ENCODE assay signal across 8 cellular contexts in genomic region chr5:127959152-127959764, GRCh38.
DNase-seq lines count a peak whose midpoint lies in the region; ATAC-seq, FAIRE-seq and TF ChIP-seq lines count a peak whose summit lies in the region.

No MANE protein-coding gene starts in this region.

- no peaks in the 10 kb centered on the region for H3K9me2 ChIP-seq in OCI-LY7 (ENCODE audit: insufficient read depth, low read length)

- intact Hi-C loops in OCI-LY7 (cut with micrococcal nuclease; ENCODE audit: unreplicated experiment): no loop called here

- POLR2A ChIA-PET in OCI-LY7 (lab: Charles Lee): no interaction called here

- ATAC-seq in DND-41 (ENCODE audit: insufficient read depth, low read depth) (peak; percentile 76), HG03139 (IDR thresholded peaks at IDR 0.05; ENCODE audit: unreplicated experiment) (no peak), HG03045 (IDR thresholded peaks at IDR 0.05; ENCODE audit: unreplicated experiment) (no peak)
- ATAC-seq in activated CD4-positive, CD25-positive, alpha-beta regulatory T cell treated with anti-CD3 and anti-CD28 coated beads, Interleukin-2, amount 50 U/mL, for 24 hours: no peak

- FAIRE-seq in keratinocyte (lab: Jason Lieb, UNC): peak; percentile 75

- no peak overlapping the region for H2AFZ ChIP-seq in DND-41 (ENCODE audit: low read depth, low read length)
- no peak overlapping the region for H2AFZ ChIP-seq in keratinocyte (ENCODE audit: control insufficient read depth, low read length)
- H2AFZ ChIP-seq in OCI-LY7 (ENCODE audit: low read length): no peak overlapping the region

- H3K4me1 ChIP-seq in DND-41 (ENCODE audit: insufficient read depth, low read length): peaks cover 33% of the 10 kb centered on the region
- peaks cover 17% of the 10 kb centered on the region for H3K4me1 ChIP-seq in keratinocyte (ENCODE audit: control insufficient read depth, extremely low read depth, insufficient read depth, low read length)
- peaks cover 13% of the 10 kb centered on the region for H3K4me1 ChIP-seq in OCI-LY7 (ENCODE audit: insufficient read depth, low read length, poor library complexity, severe bottlenecking)

- H3K79me2 ChIP-seq in DND-41 (ENCODE audit: insufficient read depth, low read length): no peaks in the 10 kb centered on the region
- H3K79me2 ChIP-seq in keratinocyte (ENCODE audit: control insufficient read depth, insufficient read depth, low read length): no peaks in the 10 kb centered on the region
- no peaks in the 10 kb centered on the region for H3K79me2 ChIP-seq in OCI-LY7 (ENCODE audit: insufficient read depth, low read depth, low read length)

- H3K36me3 ChIP-seq in DND-41 (ENCODE audit: insufficient read depth, low read length): no peaks in the 10 kb centered on the region
- no peaks in the 10 kb centered on the region for H3K36me3 ChIP-seq in keratinocyte (ENCODE audit: control insufficient read depth in 2 of 2, extremely low read depth in 1 of 2, insufficient read depth in 2 of 2, low read length in 2 of 2)
- no peaks in the 10 kb centered on the region for H3K36me3 ChIP-seq in OCI-LY7 (ENCODE audit: insufficient read depth, low read length)

- H3K27ac ChIP-seq in DND-41 (ENCODE audit: low read length) (peak overlapping the region; percentile 44), keratinocyte (ENCODE audit: control insufficient read depth, insufficient read depth, low read length) (peak overlapping the region; percentile 4), OCI-LY7 (ENCODE audit: low read depth, low read length, poor library complexity, severe bottlenecking) (no peak overlapping the region)

- DNase-seq in DND-41 (peak; percentile 72), NCI-H2107 treated with DMSO at 0.1 percent for 48 hours (lab: John Stamatoyannopoulos, UW; ENCODE audit: unreplicated experiment) (peak; percentile 43), amniotic epithelial cell (ENCODE audit: low read depth) (peak; percentile 75), keratinocyte (ENCODE audit: low read depth, low spot score) (no peak), OCI-LY7 (ENCODE audit: low spot score) (no peak)

- H3K4me3 ChIP-seq in DND-41 (ENCODE audit: low read depth in 1 of 2, low read length in 2 of 2): no peak overlapping the region
- H3K4me3 ChIP-seq in keratinocyte (ENCODE audit: control insufficient read depth in 2 of 3, extremely low read depth in 1 of 3, insufficient read depth in 2 of 3, low read depth in 1 of 3, low read length in 3 of 3): no peak overlapping the region
- no peak overlapping the region for H3K4me3 ChIP-seq in OCI-LY7 (ENCODE audit: low read depth, low read length, poor library complexity, severe bottlenecking)

- H3K9me1 ChIP-seq in keratinocyte (ENCODE audit: control insufficient read depth, extremely low read depth, insufficient read depth, low read length): no peaks in the 10 kb centered on the region

- H3K9ac ChIP-seq in DND-41 (ENCODE audit: low read depth, low read length): peak overlapping the region; percentile 20; the same call in 1 of the 2 replicates
- no peak overlapping the region for H3K9ac ChIP-seq in keratinocyte (ENCODE audit: control insufficient read depth, extremely low read depth, insufficient read depth, low read length)

- BruUV-seq in OCI-LY7 (replicated peaks; lab: Mats Ljungman, UMichigan): no TSS peak

- H4K20me1 ChIP-seq in DND-41 (ENCODE audit: insufficient read depth, low read length) (no peaks in the 10 kb centered on the region), keratinocyte (ENCODE audit: control insufficient read depth, extremely low read depth, insufficient read depth, low read length) (no peaks in the 10 kb centered on the region), OCI-LY7 (ENCODE audit: insufficient read depth, low read length) (no peaks in the 10 kb centered on the region)

- H3K27me3 ChIP-seq in DND-41 (ENCODE audit: insufficient read depth, low read length, poor library complexity) (no peaks in the 10 kb centered on the region), keratinocyte (ENCODE audit: control insufficient read depth, extremely low read depth, insufficient read depth, low read length) (no peaks in the 10 kb centered on the region)

- peak overlapping the region; percentile 43; the same call in 1 of the 2 replicates for H3K4me2 ChIP-seq in DND-41 (ENCODE audit: insufficient read depth, low read length)
- H3K4me2 ChIP-seq in keratinocyte (ENCODE audit: control insufficient read depth, extremely low read depth, insufficient read depth, low read depth, low read length): peak overlapping the region; percentile 52
- H3K4me2 ChIP-seq in OCI-LY7 (ENCODE audit: low read length): no peak overlapping the region

- dilution Hi-C loops in keratinocyte (cut with MboI; ENCODE audit: extremely low pct_ligation_motif_present, low sequenced_read_pairs): no loop called here

- H3K9me3 ChIP-seq in DND-41 (ENCODE audit: insufficient read depth, low read length, severe bottlenecking) (no peaks in the 10 kb centered on the region), keratinocyte (ENCODE audit: control insufficient read depth, low read depth, low read length) (no peaks in the 10 kb centered on the region), OCI-LY7 (ENCODE audit: low read length) (no peaks in the 10 kb centered on the region)

- TF ChIP-seq CTCF in DND-41 (IDR thresholded peaks at IDR 0.05; ENCODE audit: borderline replicate concordance, extremely low read depth, low read length, poor library complexity, severe bottlenecking) (no peak), keratinocyte (optimal IDR thresholded peaks at IDR 0.05 in 1 of 3, IDR thresholded peaks at IDR 0.05 in 1 of 3, conservative IDR thresholded peaks at IDR 0.05 in 1 of 3; ENCODE audit: extremely low read depth in 1 of 3, insufficient read depth in 2 of 3, low read length in 3 of 3) (no peak), OCI-LY7 (conservative IDR thresholded peaks at IDR 0.05; ENCODE audit: low read length) (no peak)

- CTCF ChIA-PET in OCI-LY7 (lab: Charles Lee; ENCODE audit: unreplicated experiment): no interaction called here

Comparison
In these comparisons a context has a peak if more than half of its experiments do, and no peak if none do; other contexts are left out.
1. DNase-seq: peak in DND-41 (single experiment), NCI-H2107 treated with DMSO at 0.1 percent for 48 hours (single experiment) and amniotic epithelial cell (single experiment); none in keratinocyte (single experiment) and OCI-LY7 (single experiment).